8 cellular contexts compared by ENCODE assay signal in genomic region chr6:85323435-85324040, GRCh38.
DNase-seq lines count a peak whose midpoint lies in the region; ATAC-seq and TF ChIP-seq lines count a peak whose summit lies in the region.

No MANE protein-coding gene starts in this region.

- POLR2A ChIA-PET in activated B cell treated with CpG ODN at 0.5 μM for 24 hours (lab: Charles Lee) = no interaction called here

- no peak overlapping the region for H3K4me3 Mint-ChIP-seq in activated B cell treated with CpG ODN at 0.5 μM for 24 hours

- no peaks in the 10 kb centered on the region for H3K9me3 ChIP-seq in BE2C

- DNase-seq in BE2C (peak; percentile 85), NCI-H2227 (lab: John Stamatoyannopoulos, UW; ENCODE audit: unreplicated experiment) (peak; percentile 37), activated B cell treated with CpG ODN at 0.5 μM for 24 hours (peak; percentile 20), cerebellum (ENCODE audit: low spot score) (peak; percentile 6), lower leg skin (ENCODE audit: low spot score in 2 of 2) (peak; percentile 68 to 96)
- peak; percentile 15 for DNase-seq in stimulated activated CD8-positive, alpha-beta memory T cell treated with anti-CD3 and anti-CD28 coated beads, Interleukin-12 subunit alpha, Interleukin-12 subunit beta, amount 100 ng/mL, for 4 hours (ENCODE audit: low read depth)

- no peaks in the 10 kb centered on the region for H3K36me3 ChIP-seq in BE2C

- H3K4me1 ChIP-seq in BE2C = no peaks in the 10 kb centered on the region

- no peaks in the 10 kb centered on the region for H3K4me1 Mint-ChIP-seq in activated B cell treated with CpG ODN at 0.5 μM for 24 hours

- peaks cover 9% of the 10 kb centered on the region for H3K27me3 Mint-ChIP-seq in activated B cell treated with CpG ODN at 0.5 μM for 24 hours

- H3K4me3 ChIP-seq in BE2C (ENCODE audit: low read depth, low read length) (no peak overlapping the region), lower leg skin (ENCODE audit: low read depth, poor library complexity, severe bottlenecking) (no peak overlapping the region)

- intact Hi-C loops in activated B cell treated with CpG ODN at 0.5 μM for 24 hours (cut with micrococcal nuclease) = loop anchor here (1.0 to 5.0 kb wide), 2 partner anchors 896 to 1708 kb away; no protein-coding TSS in a partner anchor
- intact Hi-C loops in lower leg skin (cut with DNase I; ENCODE audit: low total_unique reads) = no loop called here

- CTCF ChIA-PET in activated B cell treated with CpG ODN at 0.5 μM for 24 hours (lab: Charles Lee) = interaction anchor here (0.8 to 1.7 kb wide), 3 partner anchors 10 to 1708 kb away, joined by 3 to 26 read pairs (median 4); no protein-coding TSS in a partner anchor

- no peaks in the 10 kb centered on the region for H3K27me3 ChIP-seq in BE2C

- no peak overlapping the region for H3K27ac Mint-ChIP-seq in activated B cell treated with CpG ODN at 0.5 μM for 24 hours

- TF ChIP-seq POLR2A in lower leg skin (IDR thresholded peaks at IDR 0.05) = no peak

- no peaks in the 10 kb centered on the region for H3K36me3 Mint-ChIP-seq in activated B cell treated with CpG ODN at 0.5 μM for 24 hours (ENCODE audit: low read depth)

- peaks cover 5% of the 10 kb centered on the region for H3K9me3 Mint-ChIP-seq in activated B cell treated with CpG ODN at 0.5 μM for 24 hours

- peak; percentile 96 for TF ChIP-seq CTCF in BE2C (IDR thresholded peaks at IDR 0.05; ENCODE audit: low read depth, low read length)
- no peak for TF ChIP-seq CTCF in activated B cell treated with CpG ODN at 0.5 μM for 24 hours (IDR thresholded peaks at IDR 0.05)
- no peak for TF ChIP-seq CTCF in lower leg skin (IDR thresholded peaks at IDR 0.05)

- 36 to 38% methylated on average over 9 of the region's 9 CpGs for WGBS in lower leg skin, 2 donors

- peak; percentile 82 for ATAC-seq in GM18907 (IDR thresholded peaks at IDR 0.05; ENCODE audit: unreplicated experiment)
- ATAC-seq in HG03175 (IDR thresholded peaks at IDR 0.05; ENCODE audit: unreplicated experiment) = peak; percentile 87
- no peak for ATAC-seq in activated B cell treated with CpG ODN at 0.5 μM for 24 hours (ENCODE audit: low read depth)

Comparison
In these comparisons a context has a peak if more than half of its experiments do, and no peak if none do; other contexts are left out.
1. DNase-seq: peak in every context shown above with its lines; median percentile 85 in BE2C; 82 in lower leg skin; 37 in NCI-H2227; 20 in activated B cell treated with CpG ODN at 0.5 μM for 24 hours; 15 in stimulated activated CD8-positive, alpha-beta memory T cell treated with anti-CD3 and anti-CD28 coated beads, Interleukin-12 subunit alpha, Interleukin-12 subunit beta, amount 100 ng/mL, for 4 hours; 6 in cerebellum.